Comparison of ENCODE assay signal across 10 cellular contexts in the genomic region with DNA sequence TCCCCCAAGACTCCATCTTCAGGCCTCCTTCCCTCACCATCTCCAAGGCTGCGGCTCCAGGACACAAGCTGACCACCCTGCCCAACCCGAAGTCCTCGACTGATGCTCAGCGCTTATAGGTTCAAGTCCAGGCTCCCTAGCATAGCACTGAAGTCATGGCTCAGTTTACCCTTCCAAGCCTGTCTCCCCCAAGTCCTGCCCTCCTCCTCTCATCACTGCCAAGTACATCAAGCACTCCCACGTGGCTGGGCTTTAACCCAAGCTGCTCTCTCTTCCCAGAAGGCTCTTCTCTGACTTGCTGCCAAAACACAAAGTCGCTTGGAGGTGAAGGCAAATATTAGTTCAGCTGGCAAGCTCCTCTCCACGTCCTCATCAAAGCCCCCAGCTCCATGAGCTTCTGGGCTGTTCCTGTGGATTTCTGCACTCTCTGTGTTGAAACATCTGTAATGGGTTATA. TPM values are rescaled to one million over a fixed set of nuclear protein-coding genes. Genes with fewer than 3 reads are reported as not detected.
DNase-seq lines count a peak whose midpoint lies in the region; ATAC-seq and TF ChIP-seq lines count a peak whose summit lies in the region.
"Had no signal": no experiment of that assay in that cellular context is flagged by ENCODE, and none has a peak within 500 bp of the region (broad histone marks: within the 10 kb centered on the region; RNA-seq: fewer than 3 reads in every experiment).

No MANE protein-coding gene starts in this region.

- no peak overlapping the region for H3K27ac Mint-ChIP-seq in naive thymus-derived CD4-positive, alpha-beta T cell
- H3K27ac Mint-ChIP-seq in stimulated activated memory B cell treated with anti-CD40 and anti-IgM and Interleukin-4, amounts not matched to agents 10 μg/mL and 1 μg/mL and 100 μg/mL, for 72 hours, result no peak overlapping the region
- H3K27ac Mint-ChIP-seq: activated naive CD8-positive, alpha-beta T cell treated with anti-CD3 and anti-CD28 coated beads, Interleukin-2, amount 10 ng/mL, durations not matched to agents 7 days and 5 days had no signal

- no peak for ATAC-seq in naive thymus-derived CD4-positive, alpha-beta T cell
- ATAC-seq in stimulated activated memory B cell treated with anti-CD40 and anti-IgM and Interleukin-4, amounts not matched to agents 10 μg/mL and 1 μg/mL and 100 μg/mL, for 72 hours, result no peak

- H3K36me3 Mint-ChIP-seq in naive thymus-derived CD4-positive, alpha-beta T cell, result peaks cover 0 to 4% (median 0%) of the 10 kb centered on the region in 5 donors
- H3K36me3 Mint-ChIP-seq in stimulated activated memory B cell treated with anti-CD40 and anti-IgM and Interleukin-4, amounts not matched to agents 10 μg/mL and 1 μg/mL and 100 μg/mL, for 72 hours, result no peaks in the 10 kb centered on the region
- H3K36me3 Mint-ChIP-seq: activated naive CD8-positive, alpha-beta T cell treated with anti-CD3 and anti-CD28 coated beads, Interleukin-2, amount 10 ng/mL, durations not matched to agents 7 days and 5 days had no signal

- H3K27ac ChIP-seq in C4-2B, result peak overlapping the region; percentile 41
- no peak overlapping the region for H3K27ac ChIP-seq in colonic mucosa
- H3K27ac ChIP-seq in naive thymus-derived CD4-positive, alpha-beta T cell (ENCODE audit: low read depth, low read length), result no peak overlapping the region

- no peaks in the 10 kb centered on the region for H3K9me3 ChIP-seq in colonic mucosa
- H3K9me3 ChIP-seq in naive thymus-derived CD4-positive, alpha-beta T cell (ENCODE audit: control insufficient read depth in 2 of 3, low read length in 3 of 3), result no peaks in the 10 kb centered on the region
- H3K9me3 ChIP-seq: BE2C had no signal

- H3K9ac ChIP-seq in colonic mucosa (ENCODE audit: low read depth in 2 of 2, low read length in 2 of 2), result no peak overlapping the region

- H3K4me1 Mint-ChIP-seq in naive thymus-derived CD4-positive, alpha-beta T cell, result peaks cover 0 to 11% (median 7%) of the 10 kb centered on the region in 7 donors
- H3K4me1 Mint-ChIP-seq in stimulated activated memory B cell treated with anti-CD40 and anti-IgM and Interleukin-4, amounts not matched to agents 10 μg/mL and 1 μg/mL and 100 μg/mL, for 72 hours, result peaks cover 10% of the 10 kb centered on the region

- DNase-seq in NCI-H2081 (lab: John Stamatoyannopoulos, UW), result peak; percentile 97 to 100
- peak; percentile 67 for DNase-seq in colonic mucosa
- DNase-seq in mucosa of gallbladder (ENCODE audit: low spot score), result peak; percentile 66
- no peak for DNase-seq in naive thymus-derived CD4-positive, alpha-beta T cell
- DNase-seq in NOMO-1 treated with DMSO at 0.1 percent for 48 hours (lab: John Stamatoyannopoulos, UW; ENCODE audit: unreplicated experiment), result no peak
- no peak for DNase-seq in activated CD4-positive, alpha-beta T cell treated with anti-CD3 and anti-CD28 coated beads for 1 hour
- DNase-seq: activated naive CD8-positive, alpha-beta T cell treated with anti-CD3 and anti-CD28 coated beads, Interleukin-2, amount 10 ng/mL, durations not matched to agents 7 days and 5 days; BE2C had no signal

- no peaks in the 10 kb centered on the region for H3K4me1 ChIP-seq in colonic mucosa
- H3K4me1 ChIP-seq in naive thymus-derived CD4-positive, alpha-beta T cell (ENCODE audit: control insufficient read depth in 2 of 2, insufficient read depth in 2 of 2, low read length in 2 of 2), result no peaks in the 10 kb centered on the region
- H3K4me1 ChIP-seq: BE2C had no signal

- TF ChIP-seq CTCF in C4-2B (conservative IDR thresholded peaks at IDR 0.05) (no peak), colonic mucosa (IDR thresholded peaks at IDR 0.05) (no peak)

- no peak overlapping the region for H3K4me3 Mint-ChIP-seq in naive thymus-derived CD4-positive, alpha-beta T cell
- no peak overlapping the region for H3K4me3 Mint-ChIP-seq in stimulated activated memory B cell treated with anti-CD40 and anti-IgM and Interleukin-4, amounts not matched to agents 10 μg/mL and 1 μg/mL and 100 μg/mL, for 72 hours
- H3K4me3 Mint-ChIP-seq: activated naive CD8-positive, alpha-beta T cell treated with anti-CD3 and anti-CD28 coated beads, Interleukin-2, amount 10 ng/mL, durations not matched to agents 7 days and 5 days had no signal

- POLR2A ChIA-PET in naive thymus-derived CD4-positive, alpha-beta T cell (lab: Charles Lee), result no interaction called here

- H3K4me3 ChIP-seq in colonic mucosa, result no peak overlapping the region
- H3K4me3 ChIP-seq in naive thymus-derived CD4-positive, alpha-beta T cell (ENCODE audit: low read length), result no peak overlapping the region

- no peaks in the 10 kb centered on the region for H3K36me3 ChIP-seq in colonic mucosa
- H3K36me3 ChIP-seq in naive thymus-derived CD4-positive, alpha-beta T cell (ENCODE audit: control insufficient read depth in 2 of 3, insufficient read depth in 3 of 3, low read length in 3 of 3), result no peaks in the 10 kb centered on the region
- H3K36me3 ChIP-seq: BE2C had no signal

- intact Hi-C loops in colonic mucosa (cut with DNase I), result no loop called here
- intact Hi-C loops in naive thymus-derived CD4-positive, alpha-beta T cell (cut with micrococcal nuclease), result no loop called here

- no peaks in the 10 kb centered on the region for H3K9me3 Mint-ChIP-seq in naive thymus-derived CD4-positive, alpha-beta T cell
- no peaks in the 10 kb centered on the region for H3K9me3 Mint-ChIP-seq in stimulated activated memory B cell treated with anti-CD40 and anti-IgM and Interleukin-4, amounts not matched to agents 10 μg/mL and 1 μg/mL and 100 μg/mL, for 72 hours
- H3K9me3 Mint-ChIP-seq: activated naive CD8-positive, alpha-beta T cell treated with anti-CD3 and anti-CD28 coated beads, Interleukin-2, amount 10 ng/mL, durations not matched to agents 7 days and 5 days had no signal

- no peaks in the 10 kb centered on the region for H3K27me3 ChIP-seq in colonic mucosa
- peaks cover 0 to 7% of the 10 kb centered on the region in 2 donors for H3K27me3 ChIP-seq in naive thymus-derived CD4-positive, alpha-beta T cell (ENCODE audit: control insufficient read depth in 2 of 2, insufficient read depth in 2 of 2, low read length in 2 of 2)
- H3K27me3 ChIP-seq: BE2C had no signal

- H3K27me3 Mint-ChIP-seq in naive thymus-derived CD4-positive, alpha-beta T cell, result peaks cover 34 to 58% (median 42%) of the 10 kb centered on the region in 5 donors
- peaks cover 53% of the 10 kb centered on the region for H3K27me3 Mint-ChIP-seq in stimulated activated memory B cell treated with anti-CD40 and anti-IgM and Interleukin-4, amounts not matched to agents 10 μg/mL and 1 μg/mL and 100 μg/mL, for 72 hours

- CTCF ChIA-PET in naive thymus-derived CD4-positive, alpha-beta T cell (lab: Charles Lee), result interaction anchor here (1.2 kb wide), 1 partner anchor 48 kb away, joined by 3 read pairs; no protein-coding TSS in a partner anchor

RNA-seq across cellular contexts. Expression of gene MARCHF6, which starts 22.1 kb away (rescaled TPM):
- total RNA-seq in colonic mucosa (100 to 1,000 TPM; 108 to 155 TPM), mucosa of gallbladder (163 TPM)
- total RNA-seq in naive thymus-derived CD4-positive, alpha-beta T cell, result 100 to 1,000 TPM in 4 of 5 experiments, 10 to 100 TPM in 1; 85.4 to 211 (median 180) TPM
- polyA plus RNA-seq in naive thymus-derived CD4-positive, alpha-beta T cell, result 10 to 100 TPM; 42.5 to 49.4 TPM

RNA-seq across cellular contexts. Expression of gene CMBL, which starts 23.7 kb away (rescaled TPM):
- total RNA-seq in colonic mucosa (100 to 1,000 TPM; 123 to 186 TPM), mucosa of gallbladder (90.1 TPM)
- 1 to 10 TPM in 3 of 5 experiments, under 1 TPM in 2; 0.21 to 1.8 (median 1.3) TPM for total RNA-seq in naive thymus-derived CD4-positive, alpha-beta T cell
- under 1 TPM; 0.63 to 0.83 TPM for polyA plus RNA-seq in naive thymus-derived CD4-positive, alpha-beta T cell

Comparison
In these comparisons a context has a peak if more than half of its experiments do, and no peak if none do; other contexts are left out.
1. DNase-seq: peak in NCI-H2081 (2 of 2), colonic mucosa (single experiment) and mucosa of gallbladder (single experiment); none in naive thymus-derived CD4-positive, alpha-beta T cell (0 of 9), NOMO-1 treated with DMSO at 0.1 percent for 48 hours (single experiment) and activated CD4-positive, alpha-beta T cell treated with anti-CD3 and anti-CD28 coated beads for 1 hour (single experiment).
2. RNA of gene CMBL, which starts 23.7 kb away (total RNA-seq): 123 to 186 TPM in colonic mucosa and 90.1 TPM in mucosa of gallbladder (single experiment); 0.21 to 1.8 TPM in naive thymus-derived CD4-positive, alpha-beta T cell; every median in the first group is over 10 times any median in the second.